In genomic region chr7:6154542-6155404, GRCh38 we compare ENCODE assay signal across 2 cellular contexts.
TF ChIP-seq lines count a peak whose summit lies in the region.

No MANE protein-coding gene starts in this region.

TF ChIP-seq in SK-N-SH, 30 proteins besides CTCF, POLR2A, EP300 and RAD21 (continued from another document):
- TF ChIP-seq REST (IDR thresholded peaks at IDR 0.05; ENCODE audit: low read depth, low read length) (no peak), ELF1 (IDR thresholded peaks at IDR 0.05) (no peak), ZBTB33 (IDR thresholded peaks at IDR 0.05; ENCODE audit: borderline replicate concordance, low read depth) (no peak), PBX3 (IDR thresholded peaks at IDR 0.05) (no peak), SMC3 (IDR thresholded peaks at IDR 0.05; ENCODE audit: low read depth, low read length) (no peak), FOSL2 (IDR thresholded peaks at IDR 0.05; ENCODE audit: borderline replicate concordance, low read depth) (no peak), IRF3 (IDR thresholded peaks at IDR 0.05; ENCODE audit: low read depth, low read length) (no peak), JUND (IDR thresholded peaks at IDR 0.05) (no peak)
TF ChIP-seq in SK-N-SH: peak in this region for 0.

TF ChIP-seq in WTC11, 78 proteins besides CTCF, POLR2A, EP300 and RAD21 (continued from another document):
- TF ChIP-seq FOXP1 (CRISPR knock-in tag; IDR thresholded peaks at IDR 0.05; ENCODE audit: borderline replicate concordance), result no peak
- TF ChIP-seq ETV6 (CRISPR knock-in tag; IDR thresholded peaks at IDR 0.05), result no peak
- no peak for TF ChIP-seq RORB (CRISPR knock-in tag; IDR thresholded peaks at IDR 0.05)
- TF ChIP-seq SP1 (CRISPR knock-in tag; conservative IDR thresholded peaks at IDR 0.05), result no peak
- TF ChIP-seq ATF6 (CRISPR knock-in tag; IDR thresholded peaks at IDR 0.05), result no peak
- no peak for TF ChIP-seq ATF3 (CRISPR knock-in tag; conservative IDR thresholded peaks at IDR 0.05)
- no peak for TF ChIP-seq ZNF396 (CRISPR knock-in tag; IDR thresholded peaks at IDR 0.05; ENCODE audit: borderline replicate concordance)
- no peak for TF ChIP-seq RELA (CRISPR knock-in tag; IDR thresholded peaks at IDR 0.05; ENCODE audit: borderline replicate concordance)
- no peak for TF ChIP-seq NFE2L1 (CRISPR knock-in tag; IDR thresholded peaks at IDR 0.05)
- TF ChIP-seq ATF2 (CRISPR knock-in tag; IDR thresholded peaks at IDR 0.05; ENCODE audit: borderline replicate concordance, low read depth), result no peak
- TF ChIP-seq PRRX2 (CRISPR knock-in tag; IDR thresholded peaks at IDR 0.05), result no peak
- TF ChIP-seq ZNF512 (CRISPR knock-in tag; IDR thresholded peaks at IDR 0.05; ENCODE audit: borderline replicate concordance), result no peak
